ENCODE assay signal across 16 cellular contexts in genomic region chr17:9346296-9346926, GRCh38.
A peak's percentile ranks its signal among the peaks of the same experiment; 100 is the strongest.
DNase-seq lines count a peak whose midpoint lies in the region; ATAC-seq, FAIRE-seq and TF ChIP-seq lines count a peak whose summit lies in the region.
"Had no signal": no experiment of that assay in that cellular context is flagged by ENCODE, and none has a peak within 500 bp of the region (broad histone marks: within the 10 kb centered on the region; RNA-seq: fewer than 3 reads in every experiment).

No MANE protein-coding gene starts in this region.

- no peaks in the 10 kb centered on the region for H3K27me3 ChIP-seq in IMR-90 (ENCODE audit: control insufficient read depth, insufficient read depth, low read length)
- H3K27me3 ChIP-seq in astrocyte (ENCODE audit: insufficient read depth, low read length) = no peaks in the 10 kb centered on the region
- H3K27me3 ChIP-seq: esophagus squamous epithelium had no signal

- peak; percentile 6 for DNase-seq in T-helper 2 cell treated with Interferon-gamma antibody and Interleukin-4, amounts not matched to agents 5 μg/mL and 100 μg/mL, for 36 hours (ENCODE audit: low spot score)
- DNase-seq in T-helper 2 cell = no peak
- peak; percentile 33 for DNase-seq in IMR-90
- peak; percentile 84 for DNase-seq in astrocyte (ENCODE audit: low read depth)
- peak; percentile 4 for DNase-seq in renal cortical epithelial cell (ENCODE audit: low read depth)
- no peak for DNase-seq in NCI-H1092 treated with DMSO at 0.1 percent for 48 hours (lab: John Stamatoyannopoulos, UW)
- DNase-seq in glutamatergic neuron = no peak
- DNase-seq: cortex of kidney, esophagus squamous epithelium, NCI-H82 had no signal

- TF ChIP-seq RAD21 in IMR-90 (IDR thresholded peaks at IDR 0.05; ENCODE audit: low read length) = no peak

- in situ Hi-C loops in IMR-90 (cut with MboI; ENCODE audit: low sequenced_read_pairs) = no loop called here

- no peak overlapping the region for H4K91ac ChIP-seq in IMR-90 (ENCODE audit: insufficient read depth, low read depth, low read length)

- no CpG with 5 or more reads among the region's 5 CpGs for WGBS in IMR-90 (ENCODE audit: extremely low coverage in 2 of 2, insufficient read length in 1 of 2), 2 experiments

- H4K5ac ChIP-seq in IMR-90 (ENCODE audit: low read depth, low read length) = no peak overlapping the region

- H2AK9ac ChIP-seq in IMR-90 (replicated peaks; ENCODE audit: low read depth, low read length, poor library complexity) = no peak overlapping the region

- dilution Hi-C loops in IMR-90 (cut with HindIII; ENCODE audit: low sequenced_read_pairs, unreplicated experiment) = no loop called here

- H2AK5ac ChIP-seq in IMR-90 (ENCODE audit: low read depth, low read length) = no peak overlapping the region

- no TSS peak for BruUV-seq in IMR-90 (replicated peaks; lab: Mats Ljungman, UMichigan)

- POLR2A ChIA-PET in IMR-90 (lab: Charles Lee; ENCODE audit: unreplicated experiment) = no interaction called here

- H3K18ac ChIP-seq in IMR-90 (ENCODE audit: low read depth, low read length) = 0 out of 2 replicates have a peak overlapping the region, but pooled peaks have one; percentile 30

- H2BK5ac ChIP-seq in IMR-90 (ENCODE audit: low read depth, low read length, poor library complexity, severe bottlenecking) = no peak overlapping the region

- no peak overlapping the region for H2BK20ac ChIP-seq in IMR-90 (ENCODE audit: low read depth, low read length)

- H3K9ac ChIP-seq in IMR-90 (ENCODE audit: low read depth, low read length) (no peak overlapping the region), astrocyte (ENCODE audit: low read length) (no peak overlapping the region)

- ATAC-seq in IMR-90 (ENCODE audit: low read depth) (no peak), HG02981 (IDR thresholded peaks at IDR 0.05; ENCODE audit: unreplicated experiment) (no peak)
- ATAC-seq: A549 had no signal

- no peaks in the 10 kb centered on the region for H3K36me3 ChIP-seq in IMR-90 (ENCODE audit: control insufficient read depth, insufficient read depth, low read length)
- no peaks in the 10 kb centered on the region for H3K36me3 ChIP-seq in astrocyte (ENCODE audit: insufficient read depth, low read length)
- H3K36me3 ChIP-seq: esophagus squamous epithelium, HAP-1 had no signal

- no peak overlapping the region for H3K56ac ChIP-seq in IMR-90 (ENCODE audit: extremely low read depth, insufficient read depth, low read length)

- H3K9me3 ChIP-seq in IMR-90 (ENCODE audit: control insufficient read depth, insufficient read depth, low read length) (no peaks in the 10 kb centered on the region), astrocyte (ENCODE audit: insufficient read depth, low read depth, low read length) (no peaks in the 10 kb centered on the region)
- H3K9me3 ChIP-seq: A549, esophagus squamous epithelium, HAP-1 had no signal

- no peak overlapping the region for H3K23ac ChIP-seq in IMR-90 (ENCODE audit: low read depth, low read length)

- CTCF ChIA-PET in IMR-90 (lab: Yijun Ruan, JAX) = interaction anchor here (1.1 kb wide), 1 partner anchor 12 kb away, joined by 3 read pairs; no protein-coding TSS in a partner anchor

- no peaks in the 10 kb centered on the region for H3K36me3 Mint-ChIP-seq in T-helper 2 cell treated with Interferon-gamma antibody and Interleukin-4, amounts not matched to agents 5 μg/mL and 100 μg/mL, for 36 hours (ENCODE audit: low read depth)
- H3K36me3 Mint-ChIP-seq in astrocyte (ENCODE audit: low read depth, unreplicated experiment) (no peaks in the 10 kb centered on the region), glutamatergic neuron (ENCODE audit: unreplicated experiment) (no peaks in the 10 kb centered on the region)

- H2BK120ac ChIP-seq in IMR-90 (ENCODE audit: low read depth, low read length) = no peak overlapping the region

- H3K4me3 ChIP-seq in IMR-90 (ENCODE audit: insufficient read depth, low read depth, low read length) = no peak overlapping the region
- H3K4me3 ChIP-seq in astrocyte (ENCODE audit: insufficient read depth, low read depth, low read length) = no peak overlapping the region
- H3K4me3 ChIP-seq: A549, esophagus squamous epithelium, HAP-1 had no signal

- FAIRE-seq in astrocyte (lab: Jason Lieb, UNC) = no peak
- FAIRE-seq: A549, urothelium cell line had no signal

- H2AFZ ChIP-seq in IMR-90 (replicated peaks; ENCODE audit: low read length, poor library complexity) = no peak overlapping the region
- no peak overlapping the region for H2AFZ ChIP-seq in astrocyte (ENCODE audit: low read depth, low read length)

- peaks cover 8% of the 10 kb centered on the region for H3K4me1 ChIP-seq in IMR-90 (ENCODE audit: control insufficient read depth, insufficient read depth, low read length)
- H3K4me1 ChIP-seq in astrocyte (ENCODE audit: insufficient read depth, low read length) = peaks cover 10% of the 10 kb centered on the region
- H3K4me1 ChIP-seq: esophagus squamous epithelium, HAP-1 had no signal

- no peak overlapping the region for H3K4ac ChIP-seq in IMR-90 (ENCODE audit: low read depth, low read length)

- TF ChIP-seq CTCF in IMR-90 (conservative IDR thresholded peaks at IDR 0.05; ENCODE audit: low read depth, low read length) = no peak
- no peak for TF ChIP-seq CTCF in astrocyte (IDR thresholded peaks at IDR 0.05; ENCODE audit: insufficient read depth, low read depth, low read length)
- TF ChIP-seq CTCF in glutamatergic neuron (IDR thresholded peaks at IDR 0.05; ENCODE audit: partially characterized antibody, unreplicated experiment) = no peak

- no peaks in the 10 kb centered on the region for H3K27me3 Mint-ChIP-seq in T-helper 2 cell treated with Interferon-gamma antibody and Interleukin-4, amounts not matched to agents 5 μg/mL and 100 μg/mL, for 36 hours (ENCODE audit: low read depth)
- H3K27me3 Mint-ChIP-seq in astrocyte (ENCODE audit: low read depth, unreplicated experiment) = no peaks in the 10 kb centered on the region
- peaks cover 12% of the 10 kb centered on the region for H3K27me3 Mint-ChIP-seq in glutamatergic neuron (ENCODE audit: unreplicated experiment)
- H3K27me3 Mint-ChIP-seq: activated naive CD4-positive, alpha-beta T cell treated with anti-CD3 and anti-CD28 coated beads, Interleukin-2, amount 50 U/mL, for 24 hours; memory B cell had no signal

- H3K27ac Mint-ChIP-seq in T-helper 2 cell treated with Interferon-gamma antibody and Interleukin-4, amounts not matched to agents 5 μg/mL and 100 μg/mL, for 36 hours = no peak overlapping the region
- peak overlapping the region; percentile 72 for H3K27ac Mint-ChIP-seq in astrocyte (ENCODE audit: unreplicated experiment)
- H3K27ac Mint-ChIP-seq in glutamatergic neuron (ENCODE audit: unreplicated experiment) = no peak overlapping the region
- H3K27ac Mint-ChIP-seq: activated naive CD4-positive, alpha-beta T cell treated with anti-CD3 and anti-CD28 coated beads, Interleukin-2, amount 50 U/mL, for 24 hours; memory B cell had no signal

- peaks cover 4% of the 10 kb centered on the region; the same call in 1 of the 2 replicates for H3K9me1 ChIP-seq in IMR-90 (ENCODE audit: insufficient read depth, low read length)

- H3K14ac ChIP-seq in IMR-90 (replicated peaks; ENCODE audit: low read depth, low read length) = no peak overlapping the region

- H2BK15ac ChIP-seq in IMR-90 (ENCODE audit: low read depth, low read length) = no peak overlapping the region

- intact Hi-C loops in IMR-90 (cut with micrococcal nuclease) = loop anchor here (10.0 kb wide), 2 partner anchors 58 to 352 kb away; no protein-coding TSS in a partner anchor

- H3K79me2 ChIP-seq in astrocyte (ENCODE audit: insufficient read depth, low read length) = no peaks in the 10 kb centered on the region

- no peak for TF ChIP-seq POLR2A in IMR-90 (IDR thresholded peaks at IDR 0.05; ENCODE audit: low read depth, low read length)

- H3K79me1 ChIP-seq in IMR-90 (ENCODE audit: low read depth in 1 of 2, low read length in 2 of 2) = peaks cover 0 to 4% of the 10 kb centered on the region in 2 experiments; a peak in 2 of 4 replicates

- H3K27ac ChIP-seq in IMR-90 (ENCODE audit: insufficient read depth, low read length) (no peak overlapping the region), astrocyte (ENCODE audit: low read depth, low read length) (peak overlapping the region; percentile 1)
- H3K27ac ChIP-seq: A549, esophagus squamous epithelium had no signal

- H4K8ac ChIP-seq in IMR-90 (ENCODE audit: low read depth in 2 of 2, low read length in 2 of 2) = no peak overlapping the region

- no peaks in the 10 kb centered on the region for H3K9me3 Mint-ChIP-seq in T-helper 2 cell treated with Interferon-gamma antibody and Interleukin-4, amounts not matched to agents 5 μg/mL and 100 μg/mL, for 36 hours
- H3K9me3 Mint-ChIP-seq in astrocyte (ENCODE audit: unreplicated experiment) = no peaks in the 10 kb centered on the region
- peaks cover 3% of the 10 kb centered on the region for H3K9me3 Mint-ChIP-seq in glutamatergic neuron (ENCODE audit: unreplicated experiment)
- H3K9me3 Mint-ChIP-seq: activated naive CD4-positive, alpha-beta T cell treated with anti-CD3 and anti-CD28 coated beads, Interleukin-2, amount 50 U/mL, for 24 hours; memory B cell had no signal

- no peak overlapping the region for H3K4me3 Mint-ChIP-seq in T-helper 2 cell treated with Interferon-gamma antibody and Interleukin-4, amounts not matched to agents 5 μg/mL and 100 μg/mL, for 36 hours
- H3K4me3 Mint-ChIP-seq in astrocyte (ENCODE audit: unreplicated experiment) = no peak overlapping the region
- H3K4me3 Mint-ChIP-seq in glutamatergic neuron (ENCODE audit: unreplicated experiment) = no peak overlapping the region
- H3K4me3 Mint-ChIP-seq: activated naive CD4-positive, alpha-beta T cell treated with anti-CD3 and anti-CD28 coated beads, Interleukin-2, amount 50 U/mL, for 24 hours; memory B cell had no signal

- H3K4me2 ChIP-seq in IMR-90 (ENCODE audit: low read depth, low read length) (no peak overlapping the region), astrocyte (ENCODE audit: low read length) (peak overlapping the region; percentile 32)
- H3K4me2 ChIP-seq: A549 had no signal

- peaks cover 4% of the 10 kb centered on the region; the same call in 1 of the 2 replicates for H4K20me1 ChIP-seq in IMR-90 (ENCODE audit: insufficient read depth, low read length)
- no peaks in the 10 kb centered on the region for H4K20me1 ChIP-seq in astrocyte (ENCODE audit: insufficient read depth, low read length)

- H3K4me1 Mint-ChIP-seq in T-helper 2 cell treated with Interferon-gamma antibody and Interleukin-4, amounts not matched to agents 5 μg/mL and 100 μg/mL, for 36 hours (ENCODE audit: low read depth) = peaks cover 5% of the 10 kb centered on the region
- H3K4me1 Mint-ChIP-seq in astrocyte (ENCODE audit: low read depth, unreplicated experiment) (peaks cover 16% of the 10 kb centered on the region), glutamatergic neuron (ENCODE audit: low read depth, unreplicated experiment) (peaks cover 22% of the 10 kb centered on the region)

TF ChIP-seq in IMR-90, 13 proteins besides CTCF, POLR2A, EP300 and RAD21 (continues in another document):
- no peak for TF ChIP-seq MAFK (IDR thresholded peaks at IDR 0.05; ENCODE audit: low read depth, low read length)
- TF ChIP-seq CEBPB (IDR thresholded peaks at IDR 0.05; ENCODE audit: low read depth, low read length) = no peak
- no peak for TF ChIP-seq RFX5 (IDR thresholded peaks at IDR 0.05; ENCODE audit: low read depth, low read length)
- no peak for TF ChIP-seq RCOR1 (IDR thresholded peaks at IDR 0.05; ENCODE audit: insufficient replicate concordance, low read length)
- no peak for TF ChIP-seq MXI1 (IDR thresholded peaks at IDR 0.05; ENCODE audit: borderline replicate concordance, low read depth, low read length)
- TF ChIP-seq FOS (IDR thresholded peaks at IDR 0.05; ENCODE audit: low read depth, low read length) = no peak

Comparison
In these comparisons a context has a peak if more than half of its experiments do, and no peak if none do; other contexts are left out.
1. DNase-seq: peak in T-helper 2 cell treated with Interferon-gamma antibody and Interleukin-4, amounts not matched to agents 5 μg/mL and 100 μg/mL, for 36 hours (single experiment), IMR-90 (single experiment), astrocyte (single experiment) and renal cortical epithelial cell (single experiment); none in T-helper 2 cell (0 of 5), NCI-H1092 treated with DMSO at 0.1 percent for 48 hours (single experiment) and glutamatergic neuron (single experiment).